ENCODE assay signal across 9 cellular contexts in the genomic region with DNA sequence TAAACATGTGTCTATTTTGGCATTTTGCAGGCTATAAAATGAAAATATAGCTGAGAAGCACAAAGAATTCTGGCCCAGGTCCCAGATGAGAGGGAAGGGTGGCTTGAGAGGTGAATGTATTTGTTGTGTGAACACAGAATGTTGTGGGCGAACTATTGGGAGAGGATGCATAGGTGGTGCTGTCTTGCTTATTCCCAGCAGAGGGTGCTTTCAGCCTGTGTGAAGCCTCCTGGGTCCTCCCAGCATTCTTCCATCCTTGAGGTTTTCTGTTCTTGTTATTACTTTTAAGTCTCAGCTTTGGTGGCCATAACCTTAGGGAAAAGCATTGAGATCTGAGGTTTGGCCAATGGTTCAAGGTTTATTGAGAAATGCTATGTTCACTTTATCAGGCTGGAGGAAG.
DNase-seq lines count a peak whose midpoint lies in the region; ATAC-seq and TF ChIP-seq lines count a peak whose summit lies in the region.
"Had no signal": no experiment of that assay in that cellular context is flagged by ENCODE, and none has a peak within 500 bp of the region (broad histone marks: within the 10 kb centered on the region; RNA-seq: fewer than 3 reads in every experiment).

No MANE protein-coding gene starts in this region.

- BruUV-seq in Caco-2 (replicated peaks; lab: Mats Ljungman, UMichigan), result no TSS peak

- H3K9me3 Mint-ChIP-seq in Caco-2 (ENCODE audit: unreplicated experiment), result no peaks in the 10 kb centered on the region
- peaks cover 0 to 1% (median 0%) of the 10 kb centered on the region in 5 donors for H3K9me3 Mint-ChIP-seq in CD8-positive, alpha-beta memory T cell

- peaks cover 33% of the 10 kb centered on the region for H3K27me3 Mint-ChIP-seq in Caco-2 (ENCODE audit: insufficient read depth, unreplicated experiment)
- H3K27me3 Mint-ChIP-seq in CD8-positive, alpha-beta memory T cell, result peaks cover 0 to 1% of the 10 kb centered on the region in 2 donors

- H3K36me3 ChIP-seq in Caco-2 (ENCODE audit: control insufficient read depth, insufficient read depth, low read length), result no peaks in the 10 kb centered on the region
- H3K36me3 ChIP-seq in left lung, result no peaks in the 10 kb centered on the region
- H3K36me3 ChIP-seq in CD8-positive, alpha-beta memory T cell (ENCODE audit: insufficient read depth, low read length), result no peaks in the 10 kb centered on the region

- ATAC-seq in HG02759 (IDR thresholded peaks at IDR 0.05; ENCODE audit: unreplicated experiment) (peak; percentile 37), left lung (peak; percentile 64), HG03354 (IDR thresholded peaks at IDR 0.05; ENCODE audit: poor library complexity, severe bottlenecking, unreplicated experiment) (no peak), HG03521 (IDR thresholded peaks at IDR 0.05; ENCODE audit: unreplicated experiment) (no peak)

- CTCF ChIA-PET in Caco-2 (lab: Charles Lee), result interaction anchor here (0.8 to 0.9 kb wide), 4 partner anchors 11 to 649 kb away, joined by 3 to 4 read pairs (median 3); no protein-coding TSS in a partner anchor
- CTCF ChIA-PET in CD8-positive, alpha-beta memory T cell (lab: Charles Lee), result no interaction called here

- H3K27me3 ChIP-seq in Caco-2 (replicated peaks; ENCODE audit: control insufficient read depth, insufficient read depth, low read length) (no peaks in the 10 kb centered on the region), left lung (no peaks in the 10 kb centered on the region)
- no peaks in the 10 kb centered on the region for H3K27me3 ChIP-seq in CD8-positive, alpha-beta memory T cell (ENCODE audit: insufficient read depth, low read length, poor library complexity, severe bottlenecking)

- no peak overlapping the region for H3K4me3 ChIP-seq in Caco-2 (ENCODE audit: low read depth, low read length)
- no peak overlapping the region for H3K4me3 ChIP-seq in left lung
- no peak overlapping the region for H3K4me3 ChIP-seq in CD8-positive, alpha-beta memory T cell (ENCODE audit: low read length)

- peak in 1 of 2 experiments; percentile 44 for DNase-seq in Caco-2
- peak; percentile 39 for DNase-seq in amniotic epithelial cell (ENCODE audit: low read depth)
- DNase-seq in left lung, result no peak
- no peak for DNase-seq in COLO829 (ENCODE audit: low spot score)
- DNase-seq in CD8-positive, alpha-beta memory T cell, result no peak
- DNase-seq: NCI-H1694 had no signal

- POLR2A ChIA-PET in Caco-2 (lab: Charles Lee), result no interaction called here
- POLR2A ChIA-PET in CD8-positive, alpha-beta memory T cell (lab: Charles Lee), result no interaction called here

- intact Hi-C loops in Caco-2 (cut with micrococcal nuclease; ENCODE audit: unreplicated experiment) (loop anchor here (1.0 kb wide), 3 partner anchors 13 to 649 kb away; no protein-coding TSS in a partner anchor), left lung (cut with DNase I) (no loop called here)

- H3K27ac Mint-ChIP-seq in Caco-2 (ENCODE audit: unreplicated experiment), result no peak overlapping the region
- H3K27ac Mint-ChIP-seq in CD8-positive, alpha-beta memory T cell, result no peak overlapping the region

- no peak overlapping the region for H3K4me3 Mint-ChIP-seq in Caco-2 (ENCODE audit: unreplicated experiment)
- no peak overlapping the region for H3K4me3 Mint-ChIP-seq in CD8-positive, alpha-beta memory T cell

- no peaks in the 10 kb centered on the region for H3K4me1 Mint-ChIP-seq in Caco-2 (ENCODE audit: low read depth, unreplicated experiment)
- H3K4me1 Mint-ChIP-seq in CD8-positive, alpha-beta memory T cell, result no peaks in the 10 kb centered on the region

- TF ChIP-seq CTCF in Caco-2 (IDR thresholded peaks at IDR 0.05; ENCODE audit: insufficient read depth in 1 of 2, low read depth in 1 of 2, low read length in 1 of 2, severe bottlenecking in 1 of 2, unreplicated experiment in 1 of 2) (peak; percentile 67 to 77), left lung (IDR thresholded peaks at IDR 0.05) (no peak)

- H3K36me3 Mint-ChIP-seq in Caco-2 (ENCODE audit: insufficient read depth, unreplicated experiment), result no peaks in the 10 kb centered on the region
- no peaks in the 10 kb centered on the region for H3K36me3 Mint-ChIP-seq in CD8-positive, alpha-beta memory T cell

- no peak overlapping the region for H3K27ac ChIP-seq in left lung
- H3K27ac ChIP-seq in CD8-positive, alpha-beta memory T cell (ENCODE audit: low read depth, low read length), result no peak overlapping the region

- no peaks in the 10 kb centered on the region for H3K9me3 ChIP-seq in Caco-2
- no peaks in the 10 kb centered on the region for H3K9me3 ChIP-seq in left lung
- no peaks in the 10 kb centered on the region for H3K9me3 ChIP-seq in CD8-positive, alpha-beta memory T cell (ENCODE audit: low read length)

- H3K4me1 ChIP-seq in Caco-2 (no peaks in the 10 kb centered on the region), left lung (no peaks in the 10 kb centered on the region)
- no peaks in the 10 kb centered on the region for H3K4me1 ChIP-seq in CD8-positive, alpha-beta memory T cell (ENCODE audit: insufficient read depth, low read length)

Comparison
In these comparisons a context has a peak if more than half of its experiments do, and no peak if none do; other contexts are left out.
1. CTCF ChIP-seq: peak in Caco-2 (2 of 2); none in left lung (0 of 2).
2. ATAC-seq: peak in HG02759 (single experiment) and left lung (single experiment); none in HG03354 (single experiment) and HG03521 (single experiment).